1 cellular context compared by ENCODE assay signal in genomic region chr22:24270556-24271405, GRCh38.
TF ChIP-seq lines count a peak whose summit lies in the region.

Gene SPECC1L, plus strand, starts transcription at chr22:24270831. Its CDS starts 31,401 bp downstream, at chr22:24302232.

TF ChIP-seq in HEK293, 187 proteins besides CTCF, POLR2A, EP300 and RAD21 (continued from another document and continues in another):
- no peak for TF ChIP-seq ZNF704 (tag by site-specific recombination; IDR thresholded peaks at IDR 0.05)
- peak; percentile 96 for TF ChIP-seq ZBTB20 (tag by site-specific recombination; IDR thresholded peaks at IDR 0.05)
- TF ChIP-seq ZBTB17 (tag by site-specific recombination; IDR thresholded peaks at IDR 0.05): peak; percentile 66
- TF ChIP-seq WT1 (tag by site-specific recombination; IDR thresholded peaks at IDR 0.05): 0 out of 2 replicates have a peak, but pooled peaks have one; percentile 14
- TF ChIP-seq SCRT2 (tag by site-specific recombination; IDR thresholded peaks at IDR 0.05): no peak
- peak; percentile 58 for TF ChIP-seq ZNF76 (tag by site-specific recombination; IDR thresholded peaks at IDR 0.05; ENCODE audit: borderline replicate concordance, low read depth)
- TF ChIP-seq ZNF645 (tag by site-specific recombination; IDR thresholded peaks at IDR 0.05): no peak
- peak; percentile 70 for TF ChIP-seq ZIC2 (tag by site-specific recombination; IDR thresholded peaks at IDR 0.05)
- no peak for TF ChIP-seq GFI1B (tag by site-specific recombination; IDR thresholded peaks at IDR 0.05)
- TF ChIP-seq ZNF629 (tag by site-specific recombination; IDR thresholded peaks at IDR 0.05): 0 out of 2 replicates have a peak, but pooled peaks have one; percentile 23
- TF ChIP-seq FEZF1 (tag by site-specific recombination; IDR thresholded peaks at IDR 0.05): peak; percentile 78
- no peak for TF ChIP-seq ZNF324 (tag by site-specific recombination; IDR thresholded peaks at IDR 0.05)
- TF ChIP-seq ZNF571 (tag by site-specific recombination; IDR thresholded peaks at IDR 0.05): no peak
- no peak for TF ChIP-seq ZNF202 (tag by site-specific recombination; IDR thresholded peaks at IDR 0.05; ENCODE audit: borderline replicate concordance)
- no peak; the same call in 1 of the 2 replicates for TF ChIP-seq KLF7 (tag by site-specific recombination; IDR thresholded peaks at IDR 0.05; ENCODE audit: borderline replicate concordance)
- TF ChIP-seq ZSCAN23 (tag by site-specific recombination; IDR thresholded peaks at IDR 0.05): no peak
- TF ChIP-seq ZNF488 (tag by site-specific recombination; IDR thresholded peaks at IDR 0.05): no peak
- TF ChIP-seq ZNF2 (tag by site-specific recombination; IDR thresholded peaks at IDR 0.05): no peak; the same call in 1 of the 2 replicates
- TF ChIP-seq ZNF654 (tag by site-specific recombination; IDR thresholded peaks at IDR 0.05; ENCODE audit: low read depth): no peak
- TF ChIP-seq ZNF211 (tag by site-specific recombination; IDR thresholded peaks at IDR 0.05; ENCODE audit: low read depth): no peak
- TF ChIP-seq YY2 (tag by site-specific recombination; IDR thresholded peaks at IDR 0.05): no peak
- peak; percentile 80 for TF ChIP-seq ZNF692 (tag by site-specific recombination; IDR thresholded peaks at IDR 0.05)
- peak; percentile 66; the same call in 1 of the 2 replicates for TF ChIP-seq ZBTB10 (tag by site-specific recombination; IDR thresholded peaks at IDR 0.05)
- no peak for TF ChIP-seq ZNF24 (tag by site-specific recombination; IDR thresholded peaks at IDR 0.05)
- peak; percentile 32; the same call in 1 of the 2 replicates for TF ChIP-seq ZFP37 (tag by site-specific recombination; IDR thresholded peaks at IDR 0.05)
- TF ChIP-seq ZNF391 (tag by site-specific recombination; IDR thresholded peaks at IDR 0.05; ENCODE audit: borderline replicate concordance, low read depth): 0 out of 2 replicates have a peak, but pooled peaks have one; percentile 25
- TF ChIP-seq SP3 (tag by site-specific recombination; IDR thresholded peaks at IDR 0.05): peak; percentile 44; the same call in 1 of the 2 replicates
- peak; percentile 65 for TF ChIP-seq ZFP69B (tag by site-specific recombination; IDR thresholded peaks at IDR 0.05)
- TF ChIP-seq MYNN (tag by site-specific recombination; IDR thresholded peaks at IDR 0.05; ENCODE audit: borderline replicate concordance): no peak
- peak; percentile 39; the same call in 1 of the 2 replicates for TF ChIP-seq GLIS1 (tag by site-specific recombination; IDR thresholded peaks at IDR 0.05)
- TF ChIP-seq ZSCAN5A (tag by site-specific recombination; IDR thresholded peaks at IDR 0.05): peak; percentile 95
- 0 out of 2 replicates have a peak, but pooled peaks have one; percentile 38 for TF ChIP-seq MZF1 (tag by site-specific recombination; IDR thresholded peaks at IDR 0.05; ENCODE audit: borderline replicate concordance)
- TF ChIP-seq PRDM10 (tag by site-specific recombination; IDR thresholded peaks at IDR 0.05): peak; percentile 47; the same call in 1 of the 2 replicates
- TF ChIP-seq ZNF18 (tag by site-specific recombination; IDR thresholded peaks at IDR 0.05): no peak
- TF ChIP-seq ZNF221 (tag by site-specific recombination; IDR thresholded peaks at IDR 0.05; ENCODE audit: borderline replicate concordance): no peak
- no peak for TF ChIP-seq GLI2 (tag by site-specific recombination; IDR thresholded peaks at IDR 0.05; ENCODE audit: borderline replicate concordance, low read depth)
- TF ChIP-seq ZNF366 (tag by site-specific recombination; conservative IDR thresholded peaks at IDR 0.05): no peak
- 0 out of 2 replicates have a peak, but pooled peaks have one; percentile 62 for TF ChIP-seq KLF16 (tag by site-specific recombination; IDR thresholded peaks at IDR 0.05)
- TF ChIP-seq ZNF596 (tag by site-specific recombination; IDR thresholded peaks at IDR 0.05): 0 out of 2 replicates have a peak, but pooled peaks have one; percentile 28
- TF ChIP-seq ZNF677 (tag by site-specific recombination; IDR thresholded peaks at IDR 0.05): 0 out of 2 replicates have a peak, but pooled peaks have one; percentile 47
- peak; percentile 100 for TF ChIP-seq ZXDB (tag by site-specific recombination; IDR thresholded peaks at IDR 0.05)
- TF ChIP-seq ZNF670 (tag by site-specific recombination; IDR thresholded peaks at IDR 0.05; ENCODE audit: low read depth): no peak
- TF ChIP-seq ZNF585B (tag by site-specific recombination; IDR thresholded peaks at IDR 0.05): no peak
- no peak for TF ChIP-seq SALL2 (tag by site-specific recombination; IDR thresholded peaks at IDR 0.05; ENCODE audit: borderline replicate concordance)
- peak; percentile 82; the same call in 1 of the 2 replicates for TF ChIP-seq KLF17 (tag by site-specific recombination; IDR thresholded peaks at IDR 0.05)
- no peak for TF ChIP-seq ZNF521 (tag by site-specific recombination; IDR thresholded peaks at IDR 0.05)
- TF ChIP-seq ZNF561 (tag by site-specific recombination; IDR thresholded peaks at IDR 0.05; ENCODE audit: borderline replicate concordance): peak; percentile 78
- TF ChIP-seq ZNF449 (tag by site-specific recombination; IDR thresholded peaks at IDR 0.05): peak; percentile 86
- peak; percentile 53 for TF ChIP-seq ZFHX2 (tag by site-specific recombination; conservative IDR thresholded peaks at IDR 0.05)
- TF ChIP-seq ZFP41 (tag by site-specific recombination; IDR thresholded peaks at IDR 0.05; ENCODE audit: borderline replicate concordance): no peak
